ENCODE assay signal across 8 cellular contexts in genomic region chr1:234610582-234611152, GRCh38. TPM values are rescaled to one million over a fixed set of nuclear protein-coding genes. Genes with fewer than 3 reads are reported as not detected.
DNase-seq lines count a peak whose midpoint lies in the region; ATAC-seq, FAIRE-seq and TF ChIP-seq lines count a peak whose summit lies in the region.

No MANE protein-coding gene starts in this region.

- H2AK5ac ChIP-seq in IMR-90 (ENCODE audit: low read depth, low read length), result peak overlapping the region; percentile 87

- peak; percentile 34 for ATAC-seq in GM21528 (IDR thresholded peaks at IDR 0.05; ENCODE audit: low FRiP score, unreplicated experiment)
- ATAC-seq in IMR-90 (ENCODE audit: low read depth), result peak; percentile 74

- H3K14ac ChIP-seq in IMR-90 (replicated peaks; ENCODE audit: low read depth, low read length), result peak overlapping the region; percentile 88

- peak overlapping the region; percentile 90 for H3K23ac ChIP-seq in IMR-90 (ENCODE audit: low read depth, low read length)

- H3K9me1 ChIP-seq in IMR-90 (ENCODE audit: insufficient read depth, low read length) (no peaks in the 10 kb centered on the region), endothelial cell of umbilical vein (replicated peaks; ENCODE audit: control insufficient read depth, extremely low read depth, insufficient read depth, low read length) (no peaks in the 10 kb centered on the region)

- TF ChIP-seq CTCF in IMR-90 (conservative IDR thresholded peaks at IDR 0.05; ENCODE audit: low read depth, low read length), result peak; percentile 7; the same call in 1 of the 2 replicates
- no peak for TF ChIP-seq CTCF in OCI-LY7 (conservative IDR thresholded peaks at IDR 0.05; ENCODE audit: low read length)
- TF ChIP-seq CTCF in endothelial cell of umbilical vein (IDR thresholded peaks at IDR 0.05; ENCODE audit: extremely low read depth in 1 of 2, insufficient read depth in 1 of 2, low read depth in 1 of 2, low read length in 2 of 2), result peak in 1 of 2 donors; percentile 14

- H3K79me2 ChIP-seq in OCI-LY7 (ENCODE audit: insufficient read depth, low read depth, low read length), result peaks cover 24% of the 10 kb centered on the region; the same call in 1 of the 2 replicates
- H3K79me2 ChIP-seq in endothelial cell of umbilical vein (ENCODE audit: control insufficient read depth, insufficient read depth, low read length), result peaks cover 36% of the 10 kb centered on the region

- dilution Hi-C loops in IMR-90 (cut with HindIII; ENCODE audit: low sequenced_read_pairs, unreplicated experiment), result no loop called here
- dilution Hi-C loops in endothelial cell of umbilical vein (cut with MboI; ENCODE audit: extremely low pct_ligation_motif_present, low sequenced_read_pairs), result loop anchor here (25.0 kb wide), 1 partner anchor 377 kb away; no protein-coding TSS in a partner anchor

- H2AK9ac ChIP-seq in IMR-90 (replicated peaks; ENCODE audit: low read depth, low read length, poor library complexity), result peak overlapping the region; percentile 89

- H3K4me3 ChIP-seq in IMR-90 (ENCODE audit: insufficient read depth, low read depth, low read length) (peak overlapping the region; percentile 76), OCI-LY7 (ENCODE audit: low read depth, low read length, poor library complexity, severe bottlenecking) (peak overlapping the region; percentile 70), endothelial cell of umbilical vein (replicated peaks in 1 of 3; ENCODE audit: insufficient read depth in 1 of 3, low read depth in 1 of 3, low read length in 3 of 3) (peak overlapping the region; percentile 17 to 78 (median 57))

- H3K4me2 ChIP-seq in IMR-90 (ENCODE audit: low read depth, low read length), result peak overlapping the region; percentile 98
- H3K4me2 ChIP-seq in OCI-LY7 (ENCODE audit: low read length), result peak overlapping the region; percentile 99
- peak overlapping the region; percentile 90 for H3K4me2 ChIP-seq in endothelial cell of umbilical vein (ENCODE audit: insufficient read depth, low read length)

- H3K9me2 ChIP-seq in OCI-LY7 (ENCODE audit: insufficient read depth, low read length), result no peaks in the 10 kb centered on the region

- peak overlapping the region; percentile 87 for H4K91ac ChIP-seq in IMR-90 (ENCODE audit: insufficient read depth, low read depth, low read length)

- H3K36me3 ChIP-seq in IMR-90 (ENCODE audit: control insufficient read depth, insufficient read depth, low read length) (peaks cover 28% of the 10 kb centered on the region), OCI-LY7 (ENCODE audit: insufficient read depth, low read length) (peaks cover 20% of the 10 kb centered on the region), endothelial cell of umbilical vein (ENCODE audit: control insufficient read depth in 2 of 2, extremely low read depth in 1 of 2, insufficient read depth in 2 of 2, low read length in 2 of 2) (peaks cover 5 to 9% of the 10 kb centered on the region in 2 experiments)

- WGBS in IMR-90 (ENCODE audit: extremely low coverage in 2 of 2, insufficient read length in 1 of 2), 2 experiments, result 0% methylated on average over 8 of the region's 65 CpGs; no CpG with 5 or more reads in 1 of the 2 experiments

- CTCF ChIA-PET in IMR-90 (lab: Yijun Ruan, JAX) (interaction anchor here (0.9 kb wide), 1 partner anchor 410 kb away, joined by 3 read pairs; no protein-coding TSS in a partner anchor), OCI-LY7 (lab: Charles Lee; ENCODE audit: unreplicated experiment) (interaction anchor here (1.0 kb wide), 1 partner anchor 115 kb away, joined by 3 read pairs; no protein-coding TSS in a partner anchor), endothelial cell of umbilical vein (lab: Charles Lee) (interaction anchor here (0.8 to 5.9 kb wide), 12 partner anchors 13 to 473 kb away, joined by 3 to 51 read pairs (median 9); no protein-coding TSS in a partner anchor)

- no peaks in the 10 kb centered on the region for H3K9me3 ChIP-seq in IMR-90 (ENCODE audit: control insufficient read depth, insufficient read depth, low read length)
- H3K9me3 ChIP-seq in OCI-LY7 (ENCODE audit: low read length), result no peaks in the 10 kb centered on the region
- H3K9me3 ChIP-seq in endothelial cell of umbilical vein (replicated peaks; ENCODE audit: control insufficient read depth, insufficient read depth, low read length), result no peaks in the 10 kb centered on the region

- TF ChIP-seq RAD21 in IMR-90 (IDR thresholded peaks at IDR 0.05; ENCODE audit: low read length), result peak; percentile 20

- peak overlapping the region; percentile 96 for H2BK5ac ChIP-seq in IMR-90 (ENCODE audit: low read depth, low read length, poor library complexity, severe bottlenecking)

- H2AFZ ChIP-seq in IMR-90 (replicated peaks; ENCODE audit: low read length, poor library complexity), result peak overlapping the region; percentile 88
- peak overlapping the region; percentile 83; the same call in 1 of the 2 replicates for H2AFZ ChIP-seq in OCI-LY7 (ENCODE audit: low read length)
- no peak overlapping the region for H2AFZ ChIP-seq in endothelial cell of umbilical vein (ENCODE audit: low read depth, low read length)

- POLR2A ChIA-PET in IMR-90 (lab: Charles Lee; ENCODE audit: unreplicated experiment), result interaction anchor here (0.8 to 2.0 kb wide), 3 partner anchors 112 to 376 kb away, joined by 3 to 7 read pairs (median 5); no protein-coding TSS in a partner anchor
- POLR2A ChIA-PET in OCI-LY7 (lab: Charles Lee), result interaction anchor here (0.9 to 5.8 kb wide), 14 partner anchors 9 to 394 kb away, joined by 3 to 50 read pairs (median 6); partner anchors contain the start of gene TARBP1
- POLR2A ChIA-PET in endothelial cell of umbilical vein (lab: Charles Lee), result interaction anchor here (0.7 to 4.5 kb wide), 7 partner anchors 21 to 377 kb away, joined by 3 to 48 read pairs (median 5); no protein-coding TSS in a partner anchor

- peaks cover 25% of the 10 kb centered on the region for H4K20me1 ChIP-seq in IMR-90 (ENCODE audit: insufficient read depth, low read length)
- H4K20me1 ChIP-seq in OCI-LY7 (ENCODE audit: insufficient read depth, low read length), result peaks cover 4% of the 10 kb centered on the region; the same call in 1 of the 2 replicates
- no peaks in the 10 kb centered on the region for H4K20me1 ChIP-seq in endothelial cell of umbilical vein (replicated peaks; ENCODE audit: control insufficient read depth, extremely low read depth, insufficient read depth, low read length)

- intact Hi-C loops in IMR-90 (cut with micrococcal nuclease), result loop anchor here (2.0 to 5.0 kb wide), 4 partner anchors 162 to 360 kb away; no protein-coding TSS in a partner anchor
- intact Hi-C loops in OCI-LY7 (cut with micrococcal nuclease; ENCODE audit: unreplicated experiment), result loop anchor here (1.0 to 10.0 kb wide), 5 partner anchors 162 to 367 kb away; partner anchors contain the start of gene COA6
- intact Hi-C loops in endothelial cell of umbilical vein (cut with micrococcal nuclease), result loop anchor here (1.0 to 2.0 kb wide), 4 partner anchors 252 to 374 kb away; no protein-coding TSS in a partner anchor

- DNase-seq in DMS 273 (lab: John Stamatoyannopoulos, UW; ENCODE audit: unreplicated experiment) (peak; percentile 98), IMR-90 (peak; percentile 95), OCI-LY7 (ENCODE audit: low spot score) (peak; percentile 79), activated T-cell treated with anti-CD3 and anti-CD28 coated beads for 24 hours (ENCODE audit: low read depth) (peak; percentile 89), endothelial cell of umbilical vein (ENCODE audit: low read depth, low spot score) (peak; percentile 95), middle frontal gyrus (ENCODE audit: extremely low spot score, low spot score) (peak; percentile 89)
- peak; percentile 84 to 90 for DNase-seq in stimulated activated CD8-positive, alpha-beta memory T cell treated with anti-CD3 and anti-CD28 coated beads, Interleukin-2, amount 100 ng/mL, for 48 hours (ENCODE audit: low read depth in 2 of 2)

- peak overlapping the region; percentile 55 for H2BK20ac ChIP-seq in IMR-90 (ENCODE audit: low read depth, low read length)

- no TSS peak for BruUV-seq in IMR-90 (replicated peaks; lab: Mats Ljungman, UMichigan)
- BruUV-seq in OCI-LY7 (replicated peaks; lab: Mats Ljungman, UMichigan), result no TSS peak
- TSS peak; percentile 12 for BruUV-seq in endothelial cell of umbilical vein (replicated peaks; lab: Mats Ljungman, UMichigan)

- peak overlapping the region; percentile 92 for H3K4ac ChIP-seq in IMR-90 (ENCODE audit: low read depth, low read length)

- peak overlapping the region; percentile 95 for H4K5ac ChIP-seq in IMR-90 (ENCODE audit: low read depth, low read length)

- peaks cover 0 to 8% of the 10 kb centered on the region in 2 experiments; a peak in 2 of 4 replicates for H3K79me1 ChIP-seq in IMR-90 (ENCODE audit: low read depth in 1 of 2, low read length in 2 of 2)

- in situ Hi-C loops in IMR-90 (cut with MboI; ENCODE audit: low sequenced_read_pairs), result loop anchor here (5.0 to 25.0 kb wide), 4 partner anchors 112 to 472 kb away; no protein-coding TSS in a partner anchor

- H4K8ac ChIP-seq in IMR-90 (ENCODE audit: low read depth in 2 of 2, low read length in 2 of 2), result peak overlapping the region; percentile 76 to 83

- H3K27ac ChIP-seq in IMR-90 (ENCODE audit: insufficient read depth, low read length), result peak overlapping the region; percentile 98
- peak overlapping the region; percentile 80 for H3K27ac ChIP-seq in OCI-LY7 (ENCODE audit: low read depth, low read length, poor library complexity, severe bottlenecking)
- H3K27ac ChIP-seq in endothelial cell of umbilical vein (ENCODE audit: insufficient read depth, low read depth, low read length), result peak overlapping the region; percentile 99

- H3K9ac ChIP-seq in IMR-90 (ENCODE audit: low read depth, low read length) (peak overlapping the region; percentile 97), endothelial cell of umbilical vein (replicated peaks; ENCODE audit: extremely low read depth, insufficient read depth, low read length) (peak overlapping the region; percentile 98)

- peak; percentile 98 for TF ChIP-seq POLR2A in IMR-90 (IDR thresholded peaks at IDR 0.05; ENCODE audit: low read depth, low read length)
- no peak for TF ChIP-seq POLR2A in endothelial cell of umbilical vein (IDR thresholded peaks at IDR 0.05; ENCODE audit: low read depth, low read length)

- H3K27me3 ChIP-seq in IMR-90 (ENCODE audit: control insufficient read depth, insufficient read depth, low read length) (no peaks in the 10 kb centered on the region), endothelial cell of umbilical vein (ENCODE audit: control insufficient read depth in 2 of 2, insufficient read depth in 2 of 2, low read length in 2 of 2) (no peaks in the 10 kb centered on the region)

- peak overlapping the region; percentile 87 for H2BK15ac ChIP-seq in IMR-90 (ENCODE audit: low read depth, low read length)

- H2BK120ac ChIP-seq in IMR-90 (ENCODE audit: low read depth, low read length), result peak overlapping the region; percentile 61

- H3K56ac ChIP-seq in IMR-90 (ENCODE audit: extremely low read depth, insufficient read depth, low read length), result peak overlapping the region; percentile 94

- H3K18ac ChIP-seq in IMR-90 (ENCODE audit: low read depth, low read length), result peak overlapping the region; percentile 97

- H3K4me1 ChIP-seq in IMR-90 (ENCODE audit: control insufficient read depth, insufficient read depth, low read length) (peaks cover 14% of the 10 kb centered on the region), OCI-LY7 (ENCODE audit: insufficient read depth, low read length, poor library complexity, severe bottlenecking) (peaks cover 62% of the 10 kb centered on the region), endothelial cell of umbilical vein (ENCODE audit: control insufficient read depth, extremely low read depth, insufficient read depth, low read length) (peaks cover 37% of the 10 kb centered on the region)

- peak; percentile 73 for FAIRE-seq in endothelial cell of umbilical vein (lab: Jason Lieb, UNC)

RNA-seq across cellular contexts. Expression of gene IRF2BP2, which starts 0.7 kb away (rescaled TPM):
- total RNA-seq in IMR-90 (2012; rRNA removed), result 37.2 and 47.0 TPM in 2 replicates
- polyA plus RNA-seq in IMR-90 (2012; rRNA removed), result 56.5 and 66.6 TPM in 2 replicates
- polyA plus RNA-seq in IMR-90 (2012; cell fraction: cytosol; rRNA removed), result 12.6 and 82.3 TPM in 2 replicates
- polyA plus RNA-seq in IMR-90 (2012; cell fraction: nucleus; rRNA removed; ENCODE audit: low replicate concordance), result 216 and 242 TPM in 2 replicates
- total RNA-seq in OCI-LY7 (2014; rRNA removed; shearing (Covaris generic)), result 30.2 and 40.6 TPM in 2 replicates
- total RNA-seq in OCI-LY7 (2022), result 64.6 and 65.9 TPM in 2 replicates
- 109 TPM in 2 replicates for total RNA-seq in endothelial cell of umbilical vein
- 65.4 and 66.6 TPM in 2 replicates for polyA plus RNA-seq in endothelial cell of umbilical vein
- polyA plus RNA-seq in endothelial cell of umbilical vein (2011; cell fraction: cytosol; rRNA removed), result 54.8 and 66.0 TPM in 2 replicates
- 154 and 212 TPM in 2 replicates for polyA plus RNA-seq in endothelial cell of umbilical vein (2011; cell fraction: nucleus; rRNA removed)
- 52.6 and 76.5 TPM in 2 replicates for polyA plus RNA-seq in endothelial cell of umbilical vein (2012)
- polyA minus RNA-seq in endothelial cell of umbilical vein, result 57.9 and 61.4 TPM in 2 replicates
- polyA minus RNA-seq in endothelial cell of umbilical vein (2011; cell fraction: cytosol; rRNA and poly(A)+ RNA removed), result 65.2 TPM
- polyA minus RNA-seq in endothelial cell of umbilical vein (2011; cell fraction: nucleus; rRNA and poly(A)+ RNA removed), result 78.8 and 129 TPM in 2 replicates

Comparison
In these comparisons a context has a peak if more than half of its experiments do, and no peak if none do; other contexts are left out.
1. Peak in every context shown above with its lines: DNase-seq, ATAC-seq, H3K4me3 ChIP-seq and H3K27ac ChIP-seq.